ENCODE assay signal across 26 cellular contexts in the genomic region with DNA sequence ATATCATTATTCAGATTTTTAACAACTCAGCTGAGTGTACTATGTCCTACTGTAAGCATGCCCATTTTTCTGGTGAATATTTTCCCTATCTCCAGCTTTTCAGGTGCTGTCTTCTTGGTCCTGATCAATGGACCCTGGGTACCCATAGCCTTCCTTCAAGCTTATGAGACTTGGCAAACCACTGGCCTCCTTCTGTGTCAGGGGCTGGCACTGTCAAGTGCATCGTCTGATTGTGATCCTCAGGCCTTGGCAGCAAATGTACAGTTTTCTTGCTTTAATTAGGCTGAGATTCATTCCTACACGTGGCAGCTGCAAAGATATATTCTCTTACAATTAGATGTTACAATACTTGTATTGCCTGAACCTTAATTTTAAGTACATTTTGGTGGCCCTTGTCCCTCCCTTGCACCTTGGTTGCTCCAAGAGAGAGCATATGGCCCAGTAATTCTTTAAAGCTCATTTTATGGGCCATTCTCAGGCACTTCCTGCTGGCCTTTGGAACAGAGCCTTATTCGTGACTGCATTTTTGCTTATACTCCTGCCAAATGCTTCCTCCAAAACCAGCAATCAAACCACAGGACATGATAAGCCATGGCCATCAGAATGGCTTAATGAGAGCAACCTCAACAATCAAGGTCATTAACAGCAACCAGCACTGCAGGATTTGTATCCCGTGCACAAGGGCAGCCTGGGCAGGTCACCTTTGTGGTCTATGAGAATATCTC.
"Had no signal": no experiment of that assay in that cellular context is flagged by ENCODE, and none has a peak within 500 bp of the region (broad histone marks: within the 10 kb centered on the region; RNA-seq: fewer than 3 reads in every experiment).

No MANE protein-coding gene starts in this region.

- H3K27ac ChIP-seq: body of pancreas, cardiac muscle cell, hepatocyte, left lung, pancreas, tibial nerve had no signal

- H3K36me3 ChIP-seq: cardiac muscle cell, left lung, pancreas, tibial nerve had no signal

- ATAC-seq: body of pancreas; effector memory CD8-positive, alpha-beta T cell; esophagus mucosa; left lung; pancreas; right cardiac atrium; stimulated activated naive CD8-positive, alpha-beta T cell treated with anti-CD3 and anti-CD28 coated beads, Interleukin-15, amount 100 ng/mL, for 72 hours; T-cell had no signal

- FAIRE-seq: endothelial cell of umbilical vein, pancreas, TTC549, urothelium cell line had no signal

- H3K4me1 ChIP-seq: body of pancreas, left lung, pancreas, tibial nerve had no signal

- H3K9me3 ChIP-seq: body of pancreas, pancreas, tibial nerve had no signal

- DNase-seq: activated CD4-positive, alpha-beta T cell treated with anti-CD3 and anti-CD28 coated beads for 1 hour; activated CD4-positive, alpha-beta T cell treated with anti-CD3 and anti-CD28 coated beads, Interleukin-2, amount 50 U/mL, for 1 hour; activated CD8-positive, alpha-beta memory T cell treated with anti-CD3 and anti-CD28 coated beads for 24 hours; activated CD8-positive, alpha-beta memory T cell treated with anti-CD3 and anti-CD28 coated beads, Interleukin-2, amount 50 U/mL, for 4 hours; activated naive CD4-positive, alpha-beta T cell treated with Interleukin-2 at 50 U/mL for 16 hours; activated naive CD8-positive, alpha-beta T cell treated with anti-CD3 and anti-CD28 coated beads for 36 hours; activated T-cell treated with anti-CD3 and anti-CD28 coated beads, Interleukin-2, amount 50 U/mL, for 24 hours; amniotic stem cell; body of pancreas; effector memory CD8-positive, alpha-beta T cell; foreskin melanocyte; immature natural killer cell; left lung; pancreas; right cardiac atrium; stimulated activated CD4-positive, alpha-beta T cell treated with anti-CD3 and anti-CD28 coated beads, Interleukin-1b, Interleukin-23, amount 100 ng/mL, for 48 hours; stimulated activated naive CD8-positive, alpha-beta T cell treated with anti-CD3 and anti-CD28 coated beads, Interleukin-15, amount 100 ng/mL, for 72 hours; T-cell had no signal

- H3K4me3 ChIP-seq: body of pancreas, cardiac muscle cell, dorsolateral prefrontal cortex, hepatocyte, left lung, pancreas, tibial nerve had no signal

- H3K27me3 ChIP-seq: body of pancreas, cardiac muscle cell, dorsolateral prefrontal cortex, hepatocyte, left lung, pancreas, tibial nerve had no signal
